1 cellular context compared by ENCODE assay signal in genomic region chr2:46988733-46989481, GRCh38.
TF ChIP-seq lines count a peak whose summit lies in the region.

No MANE protein-coding gene starts in this region.

TF ChIP-seq in HepG2, 621 proteins besides CTCF, POLR2A, EP300 and RAD21 (continued from another document and continues in another):
- TF ChIP-seq MZF1 (CRISPR knock-in tag; IDR thresholded peaks at IDR 0.05; ENCODE audit: borderline replicate concordance): no peak
- TF ChIP-seq MYC (CRISPR knock-in tag; IDR thresholded peaks at IDR 0.05; ENCODE audit: borderline replicate concordance): no peak; the same call in 1 of the 2 replicates
- no peak for TF ChIP-seq ZNF605 (CRISPR knock-in tag; IDR thresholded peaks at IDR 0.05)
- TF ChIP-seq ZNF724P (CRISPR knock-in tag; IDR thresholded peaks at IDR 0.05; ENCODE audit: borderline replicate concordance): no peak
- TF ChIP-seq ZBTB43 (CRISPR knock-in tag; conservative IDR thresholded peaks at IDR 0.05): no peak
- 0 out of 2 replicates have a peak, but pooled peaks have one; percentile 24 for TF ChIP-seq ZNF121 (CRISPR knock-in tag; IDR thresholded peaks at IDR 0.05)
- no peak for TF ChIP-seq SIX4 (CRISPR knock-in tag; IDR thresholded peaks at IDR 0.05)
- TF ChIP-seq CEBPZ (IDR thresholded peaks at IDR 0.05; ENCODE audit: low read length): no peak
- TF ChIP-seq RAD51 (IDR thresholded peaks at IDR 0.05; ENCODE audit: borderline replicate concordance): no peak
- TF ChIP-seq HNRNPH1 (optimal IDR thresholded peaks at IDR 0.05; ENCODE audit: low read depth, low read length): no peak
- TF ChIP-seq POGZ (CRISPR knock-in tag; IDR thresholded peaks at IDR 0.05): peak; percentile 73; the same call in 1 of the 2 replicates
- no peak for TF ChIP-seq FOXC1 (CRISPR knock-in tag; IDR thresholded peaks at IDR 0.05; ENCODE audit: borderline replicate concordance)
- 0 out of 2 replicates have a peak, but pooled peaks have one; percentile 82 for TF ChIP-seq THRA (CRISPR knock-in tag; IDR thresholded peaks at IDR 0.05; ENCODE audit: borderline replicate concordance)
- TF ChIP-seq CC2D1A (CRISPR knock-in tag; IDR thresholded peaks at IDR 0.05): no peak
- TF ChIP-seq POLR2AphosphoS2 (IDR thresholded peaks at IDR 0.05; ENCODE audit: low read depth, low read length): no peak
- TF ChIP-seq SIN3A (IDR thresholded peaks at IDR 0.05; ENCODE audit: borderline replicate concordance, low read depth, low read length): no peak
- TF ChIP-seq PHB2 (IDR thresholded peaks at IDR 0.05; ENCODE audit: partially characterized antibody): no peak
- no peak for TF ChIP-seq MAFF (IDR thresholded peaks at IDR 0.05; ENCODE audit: low read depth, low read length)
- no peak for TF ChIP-seq KLF12 (CRISPR knock-in tag; IDR thresholded peaks at IDR 0.05; ENCODE audit: borderline replicate concordance)
- TF ChIP-seq ZNF891 (CRISPR knock-in tag; IDR thresholded peaks at IDR 0.05): no peak
- 0 out of 2 replicates have a peak, but pooled peaks have one; percentile 25 for TF ChIP-seq SMYD3 (CRISPR knock-in tag; IDR thresholded peaks at IDR 0.05)
- TF ChIP-seq SCMH1 (CRISPR knock-in tag; IDR thresholded peaks at IDR 0.05; ENCODE audit: borderline replicate concordance): no peak
- TF ChIP-seq ZNF768 (CRISPR knock-in tag; IDR thresholded peaks at IDR 0.05): no peak
- no peak for TF ChIP-seq ISX (CRISPR knock-in tag; conservative IDR thresholded peaks at IDR 0.05)
- TF ChIP-seq ARHGAP35 (CRISPR knock-in tag; IDR thresholded peaks at IDR 0.05; ENCODE audit: borderline replicate concordance): no peak
- TF ChIP-seq NFIB (CRISPR knock-in tag; IDR thresholded peaks at IDR 0.05; ENCODE audit: borderline replicate concordance): no peak
- no peak for TF ChIP-seq ERF (CRISPR knock-in tag; IDR thresholded peaks at IDR 0.05)
- TF ChIP-seq IRF2 (CRISPR knock-in tag; IDR thresholded peaks at IDR 0.05): no peak; the same call in 1 of the 2 replicates
- no peak for TF ChIP-seq GLI4 (CRISPR knock-in tag; IDR thresholded peaks at IDR 0.05; ENCODE audit: borderline replicate concordance)
- peak; percentile 91 for TF ChIP-seq XRCC5 (optimal IDR thresholded peaks at IDR 0.05; ENCODE audit: low read length)
- no peak for TF ChIP-seq ZNF614 (CRISPR knock-in tag; IDR thresholded peaks at IDR 0.05; ENCODE audit: borderline replicate concordance)
- TF ChIP-seq ZBTB26 (CRISPR knock-in tag; IDR thresholded peaks at IDR 0.05; ENCODE audit: borderline replicate concordance): no peak
- peak; percentile 49; the same call in 1 of the 2 replicates for TF ChIP-seq BCL6 (CRISPR knock-in tag; IDR thresholded peaks at IDR 0.05)
- TF ChIP-seq ZNF616 (CRISPR knock-in tag; IDR thresholded peaks at IDR 0.05; ENCODE audit: low read depth): no peak
- no peak for TF ChIP-seq POLR2G (IDR thresholded peaks at IDR 0.05; ENCODE audit: low read depth, low read length)
- TF ChIP-seq FOXA3 (CRISPR knock-in tag; IDR thresholded peaks at IDR 0.05): no peak; the same call in 1 of the 2 replicates
- no peak for TF ChIP-seq PHF8 (CRISPR knock-in tag; IDR thresholded peaks at IDR 0.05)
- TF ChIP-seq JUN (CRISPR knock-in tag; IDR thresholded peaks at IDR 0.05): 0 out of 2 replicates have a peak, but pooled peaks have one; percentile 25
- TF ChIP-seq ATF3 (CRISPR knock-in tag; IDR thresholded peaks at IDR 0.05): no peak
- TF ChIP-seq ZNF33B (CRISPR knock-in tag; IDR thresholded peaks at IDR 0.05): 0 out of 2 replicates have a peak, but pooled peaks have one; percentile 68
- TF ChIP-seq ZNF430 (CRISPR knock-in tag; IDR thresholded peaks at IDR 0.05): no peak
- TF ChIP-seq DNMT1 (CRISPR knock-in tag; IDR thresholded peaks at IDR 0.05): no peak
- 0 out of 2 replicates have a peak, but pooled peaks have one; percentile 18 for TF ChIP-seq ZNF510 (CRISPR knock-in tag; IDR thresholded peaks at IDR 0.05; ENCODE audit: low read depth)
- TF ChIP-seq UBTF (CRISPR knock-in tag; IDR thresholded peaks at IDR 0.05): peak; percentile 22; the same call in 1 of the 2 replicates
- TF ChIP-seq THAP8 (CRISPR knock-in tag; IDR thresholded peaks at IDR 0.05; ENCODE audit: borderline replicate concordance): no peak
- TF ChIP-seq ZNF512B (CRISPR knock-in tag; IDR thresholded peaks at IDR 0.05; ENCODE audit: borderline replicate concordance): peak; percentile 48; the same call in 1 of the 2 replicates
- no peak for TF ChIP-seq CSRNP1 (CRISPR knock-in tag; IDR thresholded peaks at IDR 0.05)
- no peak for TF ChIP-seq ATF4 (CRISPR knock-in tag; IDR thresholded peaks at IDR 0.05)
- no peak for TF ChIP-seq ZNF556 (CRISPR knock-in tag; IDR thresholded peaks at IDR 0.05; ENCODE audit: borderline replicate concordance)
- no peak for TF ChIP-seq NRL (CRISPR knock-in tag; IDR thresholded peaks at IDR 0.05; ENCODE audit: borderline replicate concordance)
- no peak for TF ChIP-seq HES4 (CRISPR knock-in tag; IDR thresholded peaks at IDR 0.05; ENCODE audit: borderline replicate concordance)
- no peak for TF ChIP-seq RFXANK (CRISPR knock-in tag; IDR thresholded peaks at IDR 0.05)
- no peak for TF ChIP-seq RBAK (CRISPR knock-in tag; IDR thresholded peaks at IDR 0.05)
- TF ChIP-seq ZNF232 (CRISPR knock-in tag; IDR thresholded peaks at IDR 0.05; ENCODE audit: borderline replicate concordance): no peak
- no peak for TF ChIP-seq ZNF572 (CRISPR knock-in tag; IDR thresholded peaks at IDR 0.05)
- peak; percentile 56 for TF ChIP-seq ZFX (CRISPR knock-in tag; IDR thresholded peaks at IDR 0.05; ENCODE audit: low read depth)
- no peak for TF ChIP-seq SP140L (CRISPR knock-in tag; IDR thresholded peaks at IDR 0.05; ENCODE audit: borderline replicate concordance)
